17 cellular contexts compared by ENCODE assay signal in genomic region chr10:95201736-95202135, GRCh38. TPM values are rescaled to one million over a fixed set of nuclear protein-coding genes. Genes with fewer than 3 reads are reported as not detected.
A peak's percentile ranks its signal among the peaks of the same experiment; 100 is the strongest.
DNase-seq lines count a peak whose midpoint lies in the region; ATAC-seq, FAIRE-seq and TF ChIP-seq lines count a peak whose summit lies in the region.
"Had no signal": no experiment of that assay in that cellular context is flagged by ENCODE, and none has a peak within 500 bp of the region (broad histone marks: within the 10 kb centered on the region; RNA-seq: fewer than 3 reads in every experiment).

No MANE protein-coding gene starts in this region.

- H3K4me1 ChIP-seq in GM12878 (ENCODE audit: control insufficient read depth, insufficient read depth, low read length), result no peaks in the 10 kb centered on the region
- H3K4me1 ChIP-seq in left lung, result no peaks in the 10 kb centered on the region
- no peaks in the 10 kb centered on the region for H3K4me1 ChIP-seq in neuronal stem cell (ENCODE audit: control insufficient read depth in 2 of 2, insufficient read depth in 1 of 2, low read depth in 1 of 2, low read length in 2 of 2)

- FAIRE-seq in GM12878 (lab: Jason Lieb, UNC), result no peak

- no peaks in the 10 kb centered on the region for H3K79me2 ChIP-seq in GM12878 (ENCODE audit: control insufficient read depth, insufficient read depth, low read length)

- no peak overlapping the region for H3K4ac ChIP-seq in neuronal stem cell (ENCODE audit: low read length)

- POLR2A ChIA-PET in GM12878 (lab: Charles Lee), result no interaction called here

- H3K27me3 ChIP-seq in GM12878 (replicated peaks in 1 of 2; ENCODE audit: control insufficient read depth in 2 of 2, insufficient read depth in 2 of 2, low read length in 1 of 2) (no peaks in the 10 kb centered on the region), left lung (no peaks in the 10 kb centered on the region), neuronal stem cell (ENCODE audit: control insufficient read depth in 3 of 3, insufficient read depth in 3 of 3, low read depth in 1 of 3, low read length in 3 of 3) (no peaks in the 10 kb centered on the region)
- H3K27me3 ChIP-seq: dorsolateral prefrontal cortex had no signal

- H3K27ac ChIP-seq in GM12878 (ENCODE audit: control insufficient read depth, insufficient read depth) (no peak overlapping the region), left lung (no peak overlapping the region), neuronal stem cell (replicated peaks; ENCODE audit: low read length) (no peak overlapping the region)
- H3K27ac ChIP-seq: dorsolateral prefrontal cortex, HL-60 had no signal

- DNase-seq in GM10266 (ENCODE audit: extremely low spot score) (no peak), LoVo (ENCODE audit: low spot score) (peak; percentile 38), GM12878 (ENCODE audit: low read depth, low spot score) (no peak), left lung (no peak), neuronal stem cell (ENCODE audit: low spot score) (no peak), foreskin melanocyte (no peak)
- DNase-seq in effector CD8-positive, alpha-beta T cell (lab: John Stamatoyannopoulos, UW), result no peak
- no peak for DNase-seq in stimulated activated naive CD8-positive, alpha-beta T cell treated with anti-CD3 and anti-CD28 coated beads, Interleukin-15, amount 100 ng/mL, for 72 hours
- DNase-seq: activated CD4-positive, CD25-positive, alpha-beta regulatory T cell; activated effector memory CD4-positive, alpha-beta T cell treated with Interleukin-2 at 50 U/mL for 16 hours; DND-41; dorsolateral prefrontal cortex; natural killer cell; NCI-H1930; stimulated activated CD4-positive, alpha-beta T cell treated with anti-CD3 and anti-CD28 coated beads, Interleukin-15, amount 100 ng/mL, for 24 hours had no signal

- no peak overlapping the region for H2BK120ac ChIP-seq in neuronal stem cell (ENCODE audit: low read depth, low read length)

- BruUV-seq in GM12878 (replicated peaks; lab: Mats Ljungman, UMichigan), result no TSS peak

- H3K9ac ChIP-seq in GM12878 (ENCODE audit: control insufficient read depth, insufficient read depth, low read length) (no peak overlapping the region), neuronal stem cell (ENCODE audit: low read depth, low read length, poor library complexity) (no peak overlapping the region)

- no peaks in the 10 kb centered on the region for H3K27me3 Mint-ChIP-seq in stimulated activated naive CD8-positive, alpha-beta T cell treated with anti-CD3 and anti-CD28 coated beads, Interleukin-15, amount 100 ng/mL, for 72 hours
- H3K27me3 Mint-ChIP-seq: stimulated activated memory B cell treated with anti-CD40 and anti-IgM and Interleukin-4, amounts not matched to agents 10 μg/mL and 1 μg/mL and 100 μg/mL, for 72 hours had no signal

- no peak overlapping the region for H4K8ac ChIP-seq in neuronal stem cell (ENCODE audit: low read depth, low read length)

- no peak overlapping the region for H3K18ac ChIP-seq in neuronal stem cell (ENCODE audit: low read length)

- H3K9me3 Mint-ChIP-seq in stimulated activated naive CD8-positive, alpha-beta T cell treated with anti-CD3 and anti-CD28 coated beads, Interleukin-15, amount 100 ng/mL, for 72 hours, result peaks cover 0 to 3% of the 10 kb centered on the region in 2 donors

- no peak overlapping the region for H3K27ac Mint-ChIP-seq in stimulated activated naive CD8-positive, alpha-beta T cell treated with anti-CD3 and anti-CD28 coated beads, Interleukin-15, amount 100 ng/mL, for 72 hours
- H3K27ac Mint-ChIP-seq: natural killer cell; stimulated activated memory B cell treated with anti-CD40 and anti-IgM and Interleukin-4, amounts not matched to agents 10 μg/mL and 1 μg/mL and 100 μg/mL, for 72 hours had no signal

- H3K36me3 ChIP-seq in GM12878 (ENCODE audit: control insufficient read depth in 2 of 2, insufficient read depth in 2 of 2, low read length in 1 of 2), result no peaks in the 10 kb centered on the region
- H3K36me3 ChIP-seq in left lung, result no peaks in the 10 kb centered on the region
- no peaks in the 10 kb centered on the region for H3K36me3 ChIP-seq in neuronal stem cell (replicated peaks in 1 of 2; ENCODE audit: control insufficient read depth in 2 of 2, insufficient read depth in 2 of 2, low read length in 2 of 2)

- SMC1A ChIA-PET in GM12878 (lab: Charles Lee; ENCODE audit: uncharacterized antibody, unreplicated experiment), result interaction anchor here (0.5 to 1.9 kb wide), 6 partner anchors 41 to 197 kb away, joined by 3 to 12 read pairs (median 3); no protein-coding TSS in a partner anchor

- no peak overlapping the region for H2AFZ ChIP-seq in GM12878 (ENCODE audit: control insufficient read depth, low read depth, low read length)
- no peak overlapping the region for H2AFZ ChIP-seq in neuronal stem cell (ENCODE audit: low read length)

- intact Hi-C loops in GM12878 (cut with micrococcal nuclease; ENCODE audit: unreplicated experiment), result no loop called here
- intact Hi-C loops in left lung (cut with DNase I), result no loop called here

- no peak overlapping the region for H3K4me3 Mint-ChIP-seq in stimulated activated naive CD8-positive, alpha-beta T cell treated with anti-CD3 and anti-CD28 coated beads, Interleukin-15, amount 100 ng/mL, for 72 hours
- H3K4me3 Mint-ChIP-seq: natural killer cell; stimulated activated memory B cell treated with anti-CD40 and anti-IgM and Interleukin-4, amounts not matched to agents 10 μg/mL and 1 μg/mL and 100 μg/mL, for 72 hours had no signal

- H2AK5ac ChIP-seq in neuronal stem cell (ENCODE audit: low read depth, low read length), result no peak overlapping the region

- in situ Hi-C loops in GM12878 (cut with MboI), result no loop called here

- no peak overlapping the region for H2BK15ac ChIP-seq in neuronal stem cell (ENCODE audit: low read length)

- TF ChIP-seq POLR2A in GM12878 (IDR thresholded peaks at IDR 0.05; ENCODE audit: low read depth, low read length), result no peak

- H3K23ac ChIP-seq in neuronal stem cell (ENCODE audit: low read depth, low read length, poor library complexity), result no peak overlapping the region

- H2BK5ac ChIP-seq in neuronal stem cell (ENCODE audit: low read length), result no peak overlapping the region

- peak; percentile 24 for TF ChIP-seq CTCF in GM10266 (IDR thresholded peaks at IDR 0.05; ENCODE audit: control insufficient read depth, insufficient read depth, low read depth, missing control alignments)
- TF ChIP-seq CTCF in GM12878 (IDR thresholded peaks at IDR 0.05 in 2 of 3, conservative IDR thresholded peaks at IDR 0.05 in 1 of 3; ENCODE audit: control insufficient read depth in 2 of 3, extremely low read depth in 1 of 3, insufficient read depth in 1 of 3, low read depth in 3 of 3, low read length in 3 of 3), result peak; percentile 18 to 40 (median 32); a peak in 3 of 6 replicates
- TF ChIP-seq CTCF in left lung (IDR thresholded peaks at IDR 0.05), result no peak

- CTCF ChIA-PET in GM12878 (lab: Yijun Ruan, JAX), result interaction anchor here (0.6 to 1.6 kb wide), 8 partner anchors 8 to 226 kb away, joined by 3 to 9 read pairs (median 4); no protein-coding TSS in a partner anchor

- RAD21 ChIA-PET in GM12878 (lab: Charles Lee; ENCODE audit: unreplicated experiment), result interaction anchor here (1.1 to 2.1 kb wide), 5 partner anchors 44 to 174 kb away, joined by 3 to 13 read pairs (median 4); no protein-coding TSS in a partner anchor

- H3K14ac ChIP-seq in neuronal stem cell (ENCODE audit: low read length), result no peak overlapping the region

- TF ChIP-seq RAD21 in GM12878 (IDR thresholded peaks at IDR 0.05; ENCODE audit: insufficient read depth, low read depth, low read length), result peak; percentile 47

- H3K4me3 ChIP-seq in GM12878, result no peak overlapping the region
- no peak overlapping the region for H3K4me3 ChIP-seq in left lung
- H3K4me3 ChIP-seq in neuronal stem cell (ENCODE audit: low read length in 2 of 2), result no peak overlapping the region
- H3K4me3 ChIP-seq: dorsolateral prefrontal cortex had no signal

- no peaks in the 10 kb centered on the region for H3K4me1 Mint-ChIP-seq in stimulated activated naive CD8-positive, alpha-beta T cell treated with anti-CD3 and anti-CD28 coated beads, Interleukin-15, amount 100 ng/mL, for 72 hours
- H3K4me1 Mint-ChIP-seq: natural killer cell; stimulated activated memory B cell treated with anti-CD40 and anti-IgM and Interleukin-4, amounts not matched to agents 10 μg/mL and 1 μg/mL and 100 μg/mL, for 72 hours had no signal

- H3K9me3 ChIP-seq in GM12878 (replicated peaks; ENCODE audit: control insufficient read depth, insufficient read depth, low read length), result no peaks in the 10 kb centered on the region
- no peaks in the 10 kb centered on the region for H3K9me3 ChIP-seq in left lung
- no peaks in the 10 kb centered on the region for H3K9me3 ChIP-seq in neuronal stem cell (replicated peaks in 1 of 2; ENCODE audit: control insufficient read depth in 2 of 2, insufficient read depth in 1 of 2, low read depth in 1 of 2, low read length in 2 of 2)

- no peak overlapping the region for H2BK12ac ChIP-seq in neuronal stem cell (ENCODE audit: low read length)

- H4K20me1 ChIP-seq in GM12878 (ENCODE audit: control insufficient read depth, insufficient read depth), result no peaks in the 10 kb centered on the region

- ATAC-seq in GM12878, result peak; percentile 65
- ATAC-seq in left lung, result peak; percentile 72
- ATAC-seq in stimulated activated naive CD8-positive, alpha-beta T cell treated with anti-CD3 and anti-CD28 coated beads, Interleukin-15, amount 100 ng/mL, for 72 hours, result no peak
- ATAC-seq: natural killer cell; stimulated activated memory B cell treated with anti-CD40 and anti-IgM and Interleukin-4, amounts not matched to agents 10 μg/mL and 1 μg/mL and 100 μg/mL, for 72 hours had no signal

- H3K4me2 ChIP-seq in GM12878 (ENCODE audit: control insufficient read depth, insufficient read depth), result no peak overlapping the region
- no peak overlapping the region for H3K4me2 ChIP-seq in neuronal stem cell (ENCODE audit: insufficient read depth, low read length, poor library complexity, severe bottlenecking)

- TF ChIP-seq EP300 in GM12878 (IDR thresholded peaks at IDR 0.05; ENCODE audit: borderline replicate concordance in 1 of 2, control insufficient read depth in 1 of 2, low read depth in 2 of 2, low read length in 2 of 2), result no peak

- no peak overlapping the region for H4K91ac ChIP-seq in neuronal stem cell (ENCODE audit: low read depth, low read length, poor library complexity)

- no peaks in the 10 kb centered on the region for H3K79me1 ChIP-seq in neuronal stem cell (ENCODE audit: low read depth, low read length)

- 71% methylated on average over 4 of the region's 4 CpGs for WGBS in GM12878 (ENCODE audit: insufficient coverage, insufficient replicate concordance, low lambda C conversion rate, missing lambda C conversion rate)
- no CpG with 5 or more reads among the region's 4 CpGs for WGBS in neuronal stem cell (ENCODE audit: extremely low coverage in 2 of 2, insufficient read length in 2 of 2, insufficient replicate concordance in 1 of 2), 2 donors

RNA-seq across cellular contexts. Expression of gene ACSM6, which starts 7.7 kb away (rescaled TPM):
- total RNA-seq in GM12878 (2013; cell fraction: nucleolus; rRNA removed), result not detected in 2 replicates
- total RNA-seq in GM12878 (2014; rRNA removed) (not detected in 2 replicates), GM12878 (2014; rRNA removed; fragmentation: Illumina TruSeq; extraction: Trizol) (not detected in 2 replicates), GM12878 (2021) (not detected in 2 replicates), left lung (not detected)
- not detected for polyA plus RNA-seq in GM12878 (2011; ENCODE audit: low read depth)
- polyA plus RNA-seq in GM12878 (2011; rRNA removed) (not detected in 2 replicates), GM12878 (2014; fragmentation: Illumina TruSeq; extraction: Trizol) (not detected in 2 replicates), GM12878 (2014; fragmentation: Nextera tagmentation; extraction: Ambion mirVana) (under 1 TPM in 1 of 2 experiments, not detected in 1; 0.06 TPM), GM12878 (2014; rRNA removed) (not detected in 2 replicates), GM12878 (2016; fragmentation: Nextera tagmentation; extraction: Ambion mirVana) (under 1 TPM; 0.20 to 0.21 TPM)
- not detected in 2 replicates for polyA plus RNA-seq in GM12878 (2011; cell fraction: cytosol; rRNA removed)
- polyA plus RNA-seq in GM12878 (2011; cell fraction: nucleus; rRNA removed), result not detected in 2 replicates
- 0.07 TPM in 1 of 2 replicates, not detected in the other for polyA plus RNA-seq in GM12878 (2012)
- polyA minus RNA-seq in GM12878 (2011; rRNA and poly(A)+ RNA removed), result not detected in 2 replicates
- not detected in 2 replicates for polyA minus RNA-seq in GM12878 (2011; cell fraction: cytosol; rRNA and poly(A)+ RNA removed)
- not detected in 2 replicates for polyA minus RNA-seq in GM12878 (2011; cell fraction: nucleus; rRNA and poly(A)+ RNA removed)
- polyA plus RNA-seq in neuronal stem cell (2013, experiment 1 of 2), result 0.03 TPM
- not detected for polyA plus RNA-seq in neuronal stem cell (2013, experiment 2 of 2)
- total RNA-seq: dorsolateral prefrontal cortex, natural killer cell had no signal

Comparison
In these comparisons a context has a peak if more than half of its experiments do, and no peak if none do; other contexts are left out.
1. CTCF ChIP-seq: peak in GM10266 (single experiment) and GM12878 (3 of 3); none in left lung (0 of 2).